10 cellular contexts compared by ENCODE assay signal in genomic region chr20:4759100-4759884, GRCh38. TPM values are rescaled to one million over a fixed set of nuclear protein-coding genes. Genes with fewer than 3 reads are reported as not detected.
A peak's percentile ranks its signal among the peaks of the same experiment; 100 is the strongest.
DNase-seq lines count a peak whose midpoint lies in the region; ATAC-seq and TF ChIP-seq lines count a peak whose summit lies in the region.
"Not testable (repeated sequence)": the region's sequence is repeated elsewhere in the genome, so short reads cannot be mapped to it uniquely, and the experiment has no call there.
"Had no signal": no experiment of that assay in that cellular context is flagged by ENCODE, and none has a peak within 500 bp of the region (broad histone marks: within the 10 kb centered on the region; RNA-seq: fewer than 3 reads in every experiment).

No MANE protein-coding gene starts in this region.

- not testable (repeated sequence) for TF ChIP-seq RAD21 in HCT116 (IDR thresholded peaks at IDR 0.05; ENCODE audit: low read depth)

- not testable (repeated sequence) for H2AK5ac ChIP-seq in mesendoderm (ENCODE audit: low read length)

- H3K27ac ChIP-seq in CD4-positive, alpha-beta T cell (ENCODE audit: low read depth, low read length); HCT116 (ENCODE audit: low read depth, low read length); mesendoderm (ENCODE audit: low read depth, low read length): not testable (repeated sequence)

- H3K23ac ChIP-seq in mesendoderm (ENCODE audit: low read length), result not testable (repeated sequence)

- H3K36me3 Mint-ChIP-seq in CD4-positive, alpha-beta T cell (ENCODE audit: low read depth), result not testable (repeated sequence)

- not testable (repeated sequence) for H3K79me1 ChIP-seq in mesendoderm (ENCODE audit: low read length)

- BruUV-seq in HCT116 (replicated peaks; lab: Mats Ljungman, UMichigan), result not testable (repeated sequence)

- H3K4ac ChIP-seq in mesendoderm (ENCODE audit: low read depth, low read length), result not testable (repeated sequence)

- peak overlapping the region; percentile 76 for H3K4me3 Mint-ChIP-seq in CD4-positive, alpha-beta T cell

- not testable (repeated sequence) for H3K27ac Mint-ChIP-seq in CD4-positive, alpha-beta T cell

- H3K18ac ChIP-seq in mesendoderm (ENCODE audit: low read length), result not testable (repeated sequence)

- peaks cover 2 to 11% of the 10 kb centered on the region in 2 experiments; a peak in 3 of 4 replicates for H3K4me1 ChIP-seq in HCT116 (ENCODE audit: control insufficient read depth in 1 of 2, insufficient read depth in 2 of 2, low read length in 2 of 2)
- H3K4me1 ChIP-seq in mesendoderm (ENCODE audit: control insufficient read depth, low read depth, low read length), result not testable (repeated sequence)

- CTCF ChIA-PET in CD4-positive, alpha-beta T cell (lab: Charles Lee), result interaction anchor here (0.9 to 1.5 kb wide), 3 partner anchors 9 to 196 kb away, joined by 3 to 12 read pairs (median 3); no protein-coding TSS in a partner anchor
- CTCF ChIA-PET in HCT116 (lab: Charles Lee), result interaction anchor here (0.9 to 1.6 kb wide), 4 partner anchors 14 to 433 kb away, joined by 3 to 5 read pairs (median 3); no protein-coding TSS in a partner anchor

- not testable (repeated sequence) for H3K9ac ChIP-seq in HCT116 (ENCODE audit: low read length); mesendoderm (ENCODE audit: low read length)

- H3K56ac ChIP-seq in mesendoderm (ENCODE audit: low read length), result not testable (repeated sequence)

- TF ChIP-seq POLR2A in HCT116 (IDR thresholded peaks at IDR 0.05; ENCODE audit: borderline replicate concordance, extremely low read depth, insufficient read depth, insufficient read length), result not testable (repeated sequence)

- H3K27me3 ChIP-seq in CD4-positive, alpha-beta T cell (ENCODE audit: control insufficient read depth, insufficient read depth, low read length); HCT116 (ENCODE audit: insufficient read depth, low read length); mesendoderm (ENCODE audit: insufficient read depth, low read length, poor library complexity): not testable (repeated sequence)

- H2BK5ac ChIP-seq in mesendoderm (ENCODE audit: low read length), result not testable (repeated sequence)

- RAD21 ChIA-PET in HCT116 (lab: Charles Lee; ENCODE audit: low non-redundant PET in 1 of 2, low total read pairs in 2 of 2, uncharacterized antibody in 2 of 2, unreplicated experiment in 2 of 2), result interaction anchor here in 1 of 2 experiments (0.9 kb wide), 1 partner anchor 197 kb away, joined by 3 read pairs; no protein-coding TSS in a partner anchor

- intact Hi-C loops in CD4-positive, alpha-beta T cell (cut with DNase I, micrococcal nuclease); HCT116 (cut with micrococcal nuclease): not testable (repeated sequence)

- not testable (repeated sequence) for H3K9me2 ChIP-seq in HCT116 (ENCODE audit: insufficient read depth)

- not testable (repeated sequence) for H2AFZ ChIP-seq in HCT116 (ENCODE audit: low read depth, low read length, poor library complexity, severe bottlenecking)

- H2BK15ac ChIP-seq in mesendoderm (replicated peaks; ENCODE audit: low read depth), result not testable (repeated sequence)

- H2BK120ac ChIP-seq in mesendoderm (ENCODE audit: low read depth, low read length), result not testable (repeated sequence)

- not testable (repeated sequence) for H3K4me2 ChIP-seq in HCT116 (ENCODE audit: low read length); mesendoderm (ENCODE audit: low read length)

- TF ChIP-seq CTCF in CD4-positive, alpha-beta T cell (IDR thresholded peaks at IDR 0.05), result not testable (repeated sequence)
- peak in 2 of 3 experiments; percentile 8 to 30; a peak in 2 of 6 replicates for TF ChIP-seq CTCF in HCT116 (IDR thresholded peaks at IDR 0.05 in 2 of 3, conservative IDR thresholded peaks at IDR 0.05 in 1 of 3; ENCODE audit: borderline replicate concordance in 1 of 3, insufficient read depth in 1 of 3, low read depth in 2 of 3, low read length in 2 of 3)

- not testable (repeated sequence) for H3K4me1 Mint-ChIP-seq in CD4-positive, alpha-beta T cell (ENCODE audit: low read depth)

- not testable (repeated sequence) for H4K8ac ChIP-seq in mesendoderm (ENCODE audit: low read depth, low read length)

- H3K36me3 ChIP-seq in HCT116 (ENCODE audit: control insufficient read depth in 1 of 2, insufficient read depth in 2 of 2, low read length in 2 of 2); mesendoderm (ENCODE audit: control insufficient read depth, insufficient read depth, low read length): not testable (repeated sequence)

- not testable (repeated sequence) for H4K20me1 ChIP-seq in HCT116 (ENCODE audit: insufficient read depth)

- not testable (repeated sequence) for H4K5ac ChIP-seq in mesendoderm (ENCODE audit: low read length)

- H3K9me3 Mint-ChIP-seq in CD4-positive, alpha-beta T cell, result not testable (repeated sequence)

- not testable (repeated sequence) for H3K4me3 ChIP-seq in HCT116 (replicated peaks in 1 of 2; ENCODE audit: low read depth in 1 of 2, low read length in 2 of 2); mesendoderm (ENCODE audit: low read length)

- H3K27me3 Mint-ChIP-seq in CD4-positive, alpha-beta T cell, result not testable (repeated sequence)

- ATAC-seq in CD4-positive, alpha-beta T cell (ENCODE audit: poor library complexity); HCT116: not testable (repeated sequence)

- WGBS in mesendoderm (ENCODE audit: extremely low coverage, insufficient coverage, low lambda C conversion rate), result no CpG with 5 or more reads among the region's 16 CpGs

- not testable (repeated sequence) for H3K79me2 ChIP-seq in HCT116 (ENCODE audit: insufficient read depth, low read length); mesendoderm (ENCODE audit: control insufficient read depth, insufficient read depth, low read length)

- H3K9me3 ChIP-seq in CD4-positive, alpha-beta T cell (ENCODE audit: control insufficient read depth, low read length); HCT116 (ENCODE audit: control insufficient read depth in 1 of 2, insufficient read depth in 1 of 2, low read depth in 1 of 2, low read length in 2 of 2): not testable (repeated sequence)

- POLR2A ChIA-PET in CD4-positive, alpha-beta T cell (lab: Charles Lee); HCT116 (lab: Charles Lee): not testable (repeated sequence)

- peak; percentile 13 to 51 (median 32) for DNase-seq in CD4-positive, alpha-beta T cell
- DNase-seq in HCT116 (ENCODE audit: low read depth, low spot score), result not testable (repeated sequence)
- DNase-seq in NCI-H345 (lab: John Stamatoyannopoulos, UW), result peak; percentile 74
- peak in 4 of 5 donors; percentile 16 to 33 (median 26) for DNase-seq in T-helper 1 cell
- DNase-seq in activated T-cell treated with anti-CD3 and anti-CD28 coated beads for 24 hours (ENCODE audit: low read depth), result peak; percentile 19
- DNase-seq in ecto neural progenitor cell (ENCODE audit: low spot score), result peak; percentile 58
- peak; percentile 89 for DNase-seq in mesendoderm
- DNase-seq in stimulated activated CD4-positive, alpha-beta T cell treated with anti-CD3 and anti-CD28 coated beads, TNF-alpha, amount 100 ng/mL, for 4 hours (ENCODE audit: low read depth in 3 of 3), result peak in 2 of 3 experiments; percentile 7 to 17

RNA-seq across cellular contexts. Expression of gene PRND, which starts 37.6 kb away (rescaled TPM):
- not detected for total RNA-seq in CD4-positive, alpha-beta T cell
- not detected for total RNA-seq in HCT116 (2021; ENCODE audit: unreplicated experiment)
- 0.02 TPM in 1 of 2 replicates, not detected in the other for polyA plus RNA-seq in HCT116 (2012)
- 2.9 TPM for polyA plus RNA-seq in mesendoderm (2013, experiment 1 of 2)
- polyA plus RNA-seq in mesendoderm (2013, experiment 2 of 2), result 2.8 TPM
- total RNA-seq: vagina had no signal
- polyA plus RNA-seq: heart right ventricle had no signal
